Comparison of ENCODE assay signal across 8 cellular contexts in the genomic region with DNA sequence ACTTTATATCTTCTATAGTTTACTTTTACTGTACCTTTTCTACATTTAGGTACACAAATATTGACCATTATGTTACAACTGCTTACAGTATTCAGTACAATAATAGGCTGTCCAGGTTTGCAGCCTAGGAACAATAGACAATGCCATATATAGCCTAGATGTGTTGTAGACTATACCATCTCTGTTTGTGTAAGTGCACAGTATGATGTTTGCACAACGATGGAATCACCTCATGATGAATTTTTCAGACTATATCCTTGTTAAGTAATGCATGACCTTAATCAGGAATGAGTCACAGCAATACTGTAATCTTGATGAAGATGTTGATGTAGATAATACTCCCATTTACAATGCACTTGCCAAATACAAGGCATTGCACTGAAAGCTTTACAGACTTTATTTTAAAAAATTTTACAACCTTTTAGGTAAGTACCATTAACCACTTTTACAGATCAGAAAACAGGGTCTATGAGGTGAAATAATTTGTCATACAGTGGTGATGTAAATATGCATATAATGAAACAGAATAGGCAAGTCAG. TPM values are rescaled to one million over a fixed set of nuclear protein-coding genes. Genes with fewer than 3 reads are reported as not detected.
DNase-seq lines count a peak whose midpoint lies in the region; ATAC-seq, FAIRE-seq and TF ChIP-seq lines count a peak whose summit lies in the region.
"Not testable (repeated sequence)": the region's sequence is repeated elsewhere in the genome, so short reads cannot be mapped to it uniquely, and the experiment has no call there.

No MANE protein-coding gene starts in this region.

- peaks cover 14% of the 10 kb centered on the region for H3K36me3 Mint-ChIP-seq in MCF 10A (ENCODE audit: insufficient read depth, unreplicated experiment)
- H3K36me3 Mint-ChIP-seq in stimulated activated effector memory CD8-positive, alpha-beta T cell treated with anti-CD3 and anti-CD28 coated beads, Interleukin-12 subunit alpha, Interleukin-12 subunit beta, amount 100 ng/mL, for 72 hours: not testable (repeated sequence)

- not testable (repeated sequence) for H3K36me3 ChIP-seq in GM23248 (ENCODE audit: low read depth); Panc1 (ENCODE audit: control insufficient read depth, insufficient read depth, low read length); fibroblast of lung (ENCODE audit: control insufficient read depth, insufficient read depth, low read length); HepG2 (replicated peaks in 1 of 2; ENCODE audit: control insufficient read depth in 1 of 2, insufficient read depth in 2 of 2, low read length in 2 of 2)

- not testable (repeated sequence) for H3K4me3 Mint-ChIP-seq in MCF 10A (ENCODE audit: unreplicated experiment); stimulated activated effector memory CD8-positive, alpha-beta T cell treated with anti-CD3 and anti-CD28 coated beads, Interleukin-12 subunit alpha, Interleukin-12 subunit beta, amount 100 ng/mL, for 72 hours

- DNase-seq in GM23248: peak; percentile 10
- DNase-seq in M059J (ENCODE audit: low read depth): peak; percentile 18
- peak; percentile 24 for DNase-seq in Panc1 (ENCODE audit: low read depth, low spot score)
- DNase-seq in MCF 10A (ENCODE audit: unreplicated experiment): peak; percentile 16
- peak; percentile 4 to 28 for DNase-seq in fibroblast of lung (ENCODE audit: low read depth in 2 of 2)
- DNase-seq in HepG2 (ENCODE audit: low spot score): peak; percentile 3
- not testable (repeated sequence) for DNase-seq in stimulated activated effector memory CD8-positive, alpha-beta T cell treated with anti-CD3 and anti-CD28 coated beads, Interleukin-12 subunit alpha, Interleukin-12 subunit beta, amount 100 ng/mL, for 72 hours (ENCODE audit: low spot score in 2 of 2)

- WGBS in GM23248 (ENCODE audit: low coverage in 1 of 2, low lambda C conversion rate in 2 of 2, missing lambda C conversion rate in 2 of 2), 2 experiments: 54 to 83% methylated on average over 1 of the region's 1 CpG
- 0% methylated on average over 1 of the region's 1 CpG for WGBS in HepG2 (ENCODE audit: low lambda C conversion rate)

- POLR2A ChIA-PET in Panc1 (lab: Charles Lee); MCF 10A (lab: Yijun Ruan, JAX); HepG2 (lab: Yijun Ruan, JAX): not testable (repeated sequence)

- not testable (repeated sequence) for FAIRE-seq in HepG2 (lab: Jason Lieb, UNC)

- peak overlapping the region; percentile 39; the same call in 1 of the 2 replicates for H3K27ac ChIP-seq in 22Rv1
- not testable (repeated sequence) for H3K27ac ChIP-seq in GM23248; Panc1 (ENCODE audit: low read length); fibroblast of lung (ENCODE audit: insufficient read depth, low read length); HepG2 (ENCODE audit: extremely low read length, insufficient read depth, low read length)

- not testable (repeated sequence) for H2AFZ ChIP-seq in GM23248; fibroblast of lung (ENCODE audit: low read length); HepG2 (ENCODE audit: low read length)

- not testable (repeated sequence) for H3K27ac Mint-ChIP-seq in MCF 10A (ENCODE audit: low read depth, unreplicated experiment); stimulated activated effector memory CD8-positive, alpha-beta T cell treated with anti-CD3 and anti-CD28 coated beads, Interleukin-12 subunit alpha, Interleukin-12 subunit beta, amount 100 ng/mL, for 72 hours

- not testable (repeated sequence) for H3K9me3 Mint-ChIP-seq in MCF 10A (ENCODE audit: unreplicated experiment); stimulated activated effector memory CD8-positive, alpha-beta T cell treated with anti-CD3 and anti-CD28 coated beads, Interleukin-12 subunit alpha, Interleukin-12 subunit beta, amount 100 ng/mL, for 72 hours

- not testable (repeated sequence) for H3K4me3 ChIP-seq in GM23248; Panc1 (ENCODE audit: low read depth in 2 of 2, low read length in 2 of 2); fibroblast of lung (replicated peaks in 1 of 4; ENCODE audit: control extremely low read depth in 1 of 4, insufficient read depth in 1 of 4, low read depth in 3 of 4, low read length in 4 of 4); HepG2 (replicated peaks in 1 of 3; ENCODE audit: insufficient read depth in 1 of 3, low read depth in 2 of 3, low read length in 3 of 3)

- H3K27me3 ChIP-seq in GM23248 (replicated peaks; ENCODE audit: insufficient read depth); Panc1 (ENCODE audit: control insufficient read depth, insufficient read depth, low read length); fibroblast of lung (ENCODE audit: control insufficient read depth, insufficient read depth, low read length); HepG2 (ENCODE audit: control insufficient read depth in 1 of 2, insufficient read depth in 2 of 2, low read length in 2 of 2): not testable (repeated sequence)

- H3K9me2 ChIP-seq in GM23248 (ENCODE audit: insufficient read depth): not testable (repeated sequence)

- CTCF ChIA-PET in Panc1 (lab: Charles Lee); HepG2 (lab: Yijun Ruan, JAX; ENCODE audit: low intra/inter-chr PET ratio, low total read pairs): not testable (repeated sequence)
- CTCF ChIA-PET in MCF 10A (lab: Yijun Ruan, JAX): interaction anchor here (0.6 kb wide), 1 partner anchor 1670 kb away, joined by 4 read pairs; no protein-coding TSS in a partner anchor

- H3K4me1 Mint-ChIP-seq in MCF 10A (ENCODE audit: insufficient read depth, unreplicated experiment); stimulated activated effector memory CD8-positive, alpha-beta T cell treated with anti-CD3 and anti-CD28 coated beads, Interleukin-12 subunit alpha, Interleukin-12 subunit beta, amount 100 ng/mL, for 72 hours: not testable (repeated sequence)

- H3K79me2 ChIP-seq in GM23248 (ENCODE audit: insufficient read depth); fibroblast of lung (ENCODE audit: control insufficient read depth, insufficient read depth, low read length); HepG2 (ENCODE audit: insufficient read depth, low read length): not testable (repeated sequence)

- not testable (repeated sequence) for H3K9me3 ChIP-seq in GM23248 (ENCODE audit: low read depth); Panc1 (ENCODE audit: control insufficient read depth, insufficient read depth, low read depth, low read length); fibroblast of lung (ENCODE audit: control insufficient read depth, insufficient read depth, low read depth, low read length); HepG2 (ENCODE audit: low read length)

- not testable (repeated sequence) for H3F3A ChIP-seq in GM23248 (ENCODE audit: insufficient read depth)

- H4K20me1 ChIP-seq in GM23248 (ENCODE audit: insufficient read depth); fibroblast of lung (ENCODE audit: control insufficient read depth, extremely low read depth, insufficient read depth, low read length); HepG2 (ENCODE audit: insufficient read depth, low read length): not testable (repeated sequence)

- intact Hi-C loops in Panc1 (cut with micrococcal nuclease; ENCODE audit: unreplicated experiment); MCF 10A (cut with micrococcal nuclease); HepG2 (cut with micrococcal nuclease; ENCODE audit: unreplicated experiment): not testable (repeated sequence)

- not testable (repeated sequence) for H3K9ac ChIP-seq in GM23248; fibroblast of lung (ENCODE audit: insufficient read depth, low read length); HepG2 (ENCODE audit: insufficient read depth, low read depth, low read length)

- not testable (repeated sequence) for H3K4me1 ChIP-seq in GM23248 (ENCODE audit: insufficient read depth); Panc1 (ENCODE audit: control insufficient read depth, insufficient read depth, low read length); fibroblast of lung (ENCODE audit: control insufficient read depth, extremely low read depth, insufficient read depth, low read length); HepG2 (ENCODE audit: insufficient read depth, low read length)

- in situ Hi-C loops in GM23248 (cut with MboI); Panc1 (cut with HindIII; ENCODE audit: low pct_unique_long_range_greater_than_20kb, low sequenced_read_pairs); HepG2 (cut with HindIII; ENCODE audit: extremely low pct_ligation_motif_present, low pct_unique_long_range_greater_than_20kb): not testable (repeated sequence)

- not testable (repeated sequence) for TF ChIP-seq CTCF in 22Rv1 (IDR thresholded peaks at IDR 0.05); Panc1 (IDR thresholded peaks at IDR 0.05); MCF 10A (IDR thresholded peaks at IDR 0.05; ENCODE audit: unreplicated experiment); fibroblast of lung (conservative IDR thresholded peaks at IDR 0.05 in 1 of 2, IDR thresholded peaks at IDR 0.05 in 1 of 2; ENCODE audit: low read depth in 1 of 2, low read length in 2 of 2); HepG2 (CRISPR knock-in tag; IDR thresholded peaks at IDR 0.05)

- not testable (repeated sequence) for TF ChIP-seq EP300 in HepG2 (IDR thresholded peaks at IDR 0.05; ENCODE audit: low read depth in 2 of 2, low read length in 2 of 2); HepG2 (CRISPR knock-in tag; IDR thresholded peaks at IDR 0.05; ENCODE audit: borderline replicate concordance)

- H3K4me2 ChIP-seq in GM23248 (ENCODE audit: unreplicated experiment); fibroblast of lung (ENCODE audit: extremely low read depth, insufficient read depth, low read length); HepG2 (ENCODE audit: low read depth, low read length): not testable (repeated sequence)

- ATAC-seq in Panc1 (peak; percentile 97), HepG2 (peak; percentile 81)
- ATAC-seq in stimulated activated effector memory CD8-positive, alpha-beta T cell treated with anti-CD3 and anti-CD28 coated beads, Interleukin-12 subunit alpha, Interleukin-12 subunit beta, amount 100 ng/mL, for 72 hours: peak; percentile 47

- TF ChIP-seq RAD21 in HepG2 (CRISPR knock-in tag; IDR thresholded peaks at IDR 0.05): not testable (repeated sequence)

- BruUV-seq in Panc1 (replicated peaks; lab: Mats Ljungman, UMichigan); MCF 10A (replicated peaks; lab: Mats Ljungman, UMichigan); HepG2 (replicated peaks; lab: Mats Ljungman, UMichigan): not testable (repeated sequence)

- not testable (repeated sequence) for TF ChIP-seq POLR2A in HepG2 (IDR thresholded peaks at IDR 0.05; ENCODE audit: insufficient read depth in 1 of 2, low read depth in 2 of 2, low read length in 2 of 2)

- not testable (repeated sequence) for H3K27me3 Mint-ChIP-seq in MCF 10A (ENCODE audit: insufficient read depth, unreplicated experiment)

RNA-seq across cellular contexts. Expression of a gene that starts 23.6 kb away (rescaled TPM):
- 0.11 and 1.0 TPM in 2 replicates for total RNA-seq in GM23248 (2014; rRNA removed; shearing (Covaris generic))
- polyA plus RNA-seq in GM23248 (2016; fragmentation: Nextera tagmentation; extraction: Ambion mirVana): not detected in 2 replicates
- total RNA-seq in M059J (2014; rRNA removed; shearing (Covaris generic)): 0.20 and 2.4 TPM in 2 replicates
- 0.21 TPM for total RNA-seq in Panc1 (2021; ENCODE audit: unreplicated experiment)
- polyA plus RNA-seq in Panc1 (2012; ENCODE audit: insufficient read length): 1.0 TPM
- 0.47 and 0.82 TPM in 2 replicates for total RNA-seq in MCF 10A (2022)
- 0.17 and 0.51 TPM in 2 replicates for total RNA-seq in fibroblast of lung
- polyA plus RNA-seq in fibroblast of lung: 0.06 and 0.17 TPM in 2 replicates
- 0.10 and 0.44 TPM in 2 replicates for polyA plus RNA-seq in fibroblast of lung (2012)
- 0.07 TPM in 1 of 2 replicates, not detected in the other for polyA minus RNA-seq in fibroblast of lung (ENCODE audit: low replicate concordance)
- 0.31 and 0.34 TPM in 2 replicates for total RNA-seq in HepG2 (2016; rRNA removed; fragmentation: Illumina TruSeq; extraction: Trizol)
- total RNA-seq in HepG2 (2016; cell fraction: cytosol; rRNA removed; fragmentation: Illumina TruSeq; extraction: Trizol; ENCODE audit: low read depth): not detected in 2 replicates
- 0.28 and 0.37 TPM in 2 replicates for total RNA-seq in HepG2 (2016; cell fraction: insoluble cytoplasmic fraction; rRNA removed; fragmentation: Illumina TruSeq; extraction: Trizol)
- 0.12 and 0.28 TPM in 2 replicates for total RNA-seq in HepG2 (2016; cell fraction: membrane; rRNA removed; fragmentation: Illumina TruSeq; extraction: Trizol)
- total RNA-seq in HepG2 (2016; cell fraction: nucleus; rRNA removed; fragmentation: Illumina TruSeq; extraction: Trizol): 0.53 and 0.56 TPM in 2 replicates
- 0.05 and 0.20 TPM in 2 replicates for polyA plus RNA-seq in HepG2 (2011; rRNA removed)
- 0.20 and 0.36 TPM in 2 replicates for polyA plus RNA-seq in HepG2 (2011; cell fraction: cytosol; rRNA removed)
- 0.73 and 0.84 TPM in 2 replicates for polyA plus RNA-seq in HepG2 (2011; cell fraction: nucleus; rRNA removed)
- polyA plus RNA-seq in HepG2 (2012): 0.25 and 0.27 TPM in 2 replicates
- 0.05 TPM in 1 of 2 replicates, not detected in the other for polyA plus RNA-seq in HepG2 (2016; cell fraction: cytosol; fragmentation: Illumina TruSeq; extraction: Trizol; ENCODE audit: low read depth)
- polyA plus RNA-seq in HepG2 (2016; cell fraction: insoluble cytoplasmic fraction; fragmentation: Illumina TruSeq; extraction: Trizol; ENCODE audit: low read depth): 0.34 TPM in 1 of 2 replicates, not detected in the other
- 0.09 and 0.15 TPM in 2 replicates for polyA plus RNA-seq in HepG2 (2016; cell fraction: membrane; fragmentation: Illumina TruSeq; extraction: Trizol; ENCODE audit: low read depth)
- polyA plus RNA-seq in HepG2 (2016; cell fraction: nucleus; fragmentation: Illumina TruSeq; extraction: Trizol; ENCODE audit: insufficient read depth, low read depth): 0.30 and 0.67 TPM in 2 replicates
- polyA minus RNA-seq in HepG2 (2011; rRNA and poly(A)+ RNA removed; ENCODE audit: low replicate concordance): 0.35 and 0.36 TPM in 2 replicates
- 0.40 TPM in 1 of 2 replicates, not detected in the other for polyA minus RNA-seq in HepG2 (2011; cell fraction: cytosol; rRNA and poly(A)+ RNA removed)
- 0.50 and 0.64 TPM in 2 replicates for polyA minus RNA-seq in HepG2 (2011; cell fraction: nucleus; rRNA and poly(A)+ RNA removed)

Comparison
In these comparisons a context has a peak if more than half of its experiments do, and no peak if none do; other contexts are left out.
1. ATAC-seq: peak in every context shown above with its lines; median percentile 97 in Panc1; 81 in HepG2; 47 in stimulated activated effector memory CD8-positive, alpha-beta T cell treated with anti-CD3 and anti-CD28 coated beads, Interleukin-12 subunit alpha, Interleukin-12 subunit beta, amount 100 ng/mL, for 72 hours.